1 cellular context compared by ENCODE assay signal in the genomic region with DNA sequence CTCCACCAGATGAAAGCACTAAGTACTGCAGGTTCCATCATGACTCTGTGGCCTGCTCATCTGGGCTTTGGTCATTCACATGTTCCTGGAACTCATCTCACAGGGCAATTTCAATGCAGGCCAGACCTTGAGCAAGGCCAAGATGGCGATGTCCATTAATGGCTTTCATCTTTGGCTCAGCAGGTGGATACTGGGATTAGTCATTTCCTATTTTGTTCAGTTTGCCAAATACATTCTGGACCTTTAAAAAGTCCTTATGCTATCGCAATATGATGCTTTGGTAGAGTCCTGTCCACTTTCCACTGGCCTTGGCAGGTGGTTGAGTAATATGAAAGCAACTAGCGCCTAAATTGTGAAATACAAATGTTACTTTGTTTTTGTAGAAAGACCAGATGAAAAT.
A peak's percentile ranks its signal among the peaks of the same experiment; 100 is the strongest.
TF ChIP-seq lines count a peak whose summit lies in the region.

No MANE protein-coding gene starts in this region.

TF ChIP-seq in K562, 482 proteins besides CTCF, POLR2A, EP300 and RAD21 (continued from another document):
- TF ChIP-seq CEBPB (tag; IDR thresholded peaks at IDR 0.05): peak; percentile 41
